In the genomic region with DNA sequence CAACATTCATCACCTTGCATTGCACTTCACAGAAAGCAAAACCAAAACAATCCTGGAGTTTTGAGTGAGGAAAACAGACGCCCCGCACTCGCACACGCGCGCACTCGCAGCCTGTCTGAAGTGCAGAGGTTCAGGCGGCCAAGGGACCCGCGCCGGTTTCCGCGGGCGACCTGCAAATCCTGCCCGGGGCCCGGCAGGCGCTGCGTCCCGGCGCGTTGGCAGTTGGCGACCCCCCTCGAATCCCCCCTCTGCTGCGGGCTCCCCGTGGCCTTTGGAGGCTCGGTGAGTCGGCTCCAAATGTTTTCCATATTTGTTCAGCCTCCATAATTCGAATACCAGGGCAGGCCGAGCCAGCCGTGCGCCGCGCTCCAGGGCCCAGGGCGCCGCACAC, we compare ENCODE assay signal across 8 cellular contexts. TPM values are rescaled to one million over a fixed set of nuclear protein-coding genes. Genes with fewer than 3 reads are reported as not detected.
DNase-seq lines count a peak whose midpoint lies in the region; ATAC-seq and TF ChIP-seq lines count a peak whose summit lies in the region.

A gene with protein sequence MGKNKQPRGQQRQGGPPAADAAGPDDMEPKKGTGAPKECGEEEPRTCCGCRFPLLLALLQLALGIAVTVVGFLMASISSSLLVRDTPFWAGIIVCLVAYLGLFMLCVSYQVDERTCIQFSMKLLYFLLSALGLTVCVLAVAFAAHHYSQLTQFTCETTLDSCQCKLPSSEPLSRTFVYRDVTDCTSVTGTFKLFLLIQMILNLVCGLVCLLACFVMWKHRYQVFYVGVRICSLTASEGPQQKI (plus strand): TSS at position 324 of the 391 bp plus-strand sequence. CDS start 100 bp downstream, outside the sequence.

- H3K4me1 ChIP-seq in left lung, result peaks cover 0 to 16% of the 10 kb centered on the region in 2 donors

- H3K27ac Mint-ChIP-seq in dendritic cell treated with granulocyte-macrophage colony-stimulating factor and Interleukin-4, amounts not matched to agents 40 ng/mL and 50 ng/mL, for 4 days, result no peak within 1 kb of the TSS
- H3K27ac Mint-ChIP-seq in stimulated activated memory B cell treated with anti-CD40 and anti-IgM and Interleukin-4, amounts not matched to agents 10 μg/mL and 1 μg/mL and 100 μg/mL, for 72 hours, result peak within 1 kb of the TSS; percentile 90

- H3K36me3 ChIP-seq in left lung, result no peaks in the 10 kb centered on the region

- POLR2A ChIA-PET in RWPE1 (lab: Yijun Ruan, JAX; ENCODE audit: low non-redundant PET), result no interaction called here

- H3K27me3 ChIP-seq in left lung, result peaks cover 0 to 45% of the 10 kb centered on the region in 2 donors

- H3K4me1 Mint-ChIP-seq in dendritic cell treated with granulocyte-macrophage colony-stimulating factor and Interleukin-4, amounts not matched to agents 40 ng/mL and 50 ng/mL, for 4 days (ENCODE audit: low read depth), result peaks cover 8% of the 10 kb centered on the region
- H3K4me1 Mint-ChIP-seq in stimulated activated memory B cell treated with anti-CD40 and anti-IgM and Interleukin-4, amounts not matched to agents 10 μg/mL and 1 μg/mL and 100 μg/mL, for 72 hours, result peaks cover 7% of the 10 kb centered on the region

- no peak for TF ChIP-seq CTCF in left lung (IDR thresholded peaks at IDR 0.05)
- TF ChIP-seq CTCF in RWPE1 (conservative IDR thresholded peaks at IDR 0.05; ENCODE audit: low read depth), result no peak

- peak; percentile 42 for ATAC-seq in GM19455 (IDR thresholded peaks at IDR 0.05; ENCODE audit: unreplicated experiment)
- ATAC-seq in left lung, result peak; percentile 74
- peak; percentile 67 for ATAC-seq in stimulated activated memory B cell treated with anti-CD40 and anti-IgM and Interleukin-4, amounts not matched to agents 10 μg/mL and 1 μg/mL and 100 μg/mL, for 72 hours
- no peak for ATAC-seq in HG03460 (IDR thresholded peaks at IDR 0.05; ENCODE audit: unreplicated experiment)

- peaks cover 32% of the 10 kb centered on the region for H3K27me3 Mint-ChIP-seq in dendritic cell treated with granulocyte-macrophage colony-stimulating factor and Interleukin-4, amounts not matched to agents 40 ng/mL and 50 ng/mL, for 4 days
- H3K27me3 Mint-ChIP-seq in stimulated activated memory B cell treated with anti-CD40 and anti-IgM and Interleukin-4, amounts not matched to agents 10 μg/mL and 1 μg/mL and 100 μg/mL, for 72 hours, result no peaks in the 10 kb centered on the region

- peak within 1 kb of the TSS; percentile 79 for H3K4me3 Mint-ChIP-seq in dendritic cell treated with granulocyte-macrophage colony-stimulating factor and Interleukin-4, amounts not matched to agents 40 ng/mL and 50 ng/mL, for 4 days
- peak within 1 kb of the TSS; percentile 97 for H3K4me3 Mint-ChIP-seq in stimulated activated memory B cell treated with anti-CD40 and anti-IgM and Interleukin-4, amounts not matched to agents 10 μg/mL and 1 μg/mL and 100 μg/mL, for 72 hours

- H3K9me3 Mint-ChIP-seq in dendritic cell treated with granulocyte-macrophage colony-stimulating factor and Interleukin-4, amounts not matched to agents 40 ng/mL and 50 ng/mL, for 4 days, result no peaks in the 10 kb centered on the region
- no peaks in the 10 kb centered on the region for H3K9me3 Mint-ChIP-seq in stimulated activated memory B cell treated with anti-CD40 and anti-IgM and Interleukin-4, amounts not matched to agents 10 μg/mL and 1 μg/mL and 100 μg/mL, for 72 hours

- no peaks in the 10 kb centered on the region for H3K9me3 ChIP-seq in left lung

- H3K27ac ChIP-seq in left lung (peak within 1 kb of the TSS; percentile 9 to 67), RWPE1 (no peak within 1 kb of the TSS)

- CTCF ChIA-PET in RWPE1 (lab: Yijun Ruan, JAX), result interaction anchor here (0.5 kb wide), 1 partner anchor 78 kb away, joined by 3 read pairs; no protein-coding TSS in a partner anchor

- H3K4me3 ChIP-seq in left lung, result peak within 1 kb of the TSS; percentile 46 to 47

- H3K36me3 Mint-ChIP-seq in dendritic cell treated with granulocyte-macrophage colony-stimulating factor and Interleukin-4, amounts not matched to agents 40 ng/mL and 50 ng/mL, for 4 days (ENCODE audit: low read depth), result no peaks in the 10 kb centered on the region
- H3K36me3 Mint-ChIP-seq in stimulated activated memory B cell treated with anti-CD40 and anti-IgM and Interleukin-4, amounts not matched to agents 10 μg/mL and 1 μg/mL and 100 μg/mL, for 72 hours, result no peaks in the 10 kb centered on the region

- intact Hi-C loops in dendritic cell treated with granulocyte-macrophage colony-stimulating factor and Interleukin-4, amounts not matched to agents 40 ng/mL and 50 ng/mL, for 4 days (cut with micrococcal nuclease), result no loop called here
- intact Hi-C loops in left lung (cut with DNase I), result no loop called here

- DNase-seq in COLO668 (lab: John Stamatoyannopoulos, UW; ENCODE audit: unreplicated experiment) (peak; percentile 57), NCI-H526 (lab: John Stamatoyannopoulos, UW) (peak; percentile 32 to 84), left lung (peak; percentile 44 to 83), RWPE1 (ENCODE audit: low spot score) (no peak)

RNA-seq across cellular contexts. Expression of the gene that starts here (rescaled TPM):
- total RNA-seq in left lung, result 10 to 100 TPM in 1 of 2 donors, 1 to 10 TPM in 1; 6.9 to 18.6 TPM
